ENCODE assay signal across 7 cellular contexts in the genomic region with DNA sequence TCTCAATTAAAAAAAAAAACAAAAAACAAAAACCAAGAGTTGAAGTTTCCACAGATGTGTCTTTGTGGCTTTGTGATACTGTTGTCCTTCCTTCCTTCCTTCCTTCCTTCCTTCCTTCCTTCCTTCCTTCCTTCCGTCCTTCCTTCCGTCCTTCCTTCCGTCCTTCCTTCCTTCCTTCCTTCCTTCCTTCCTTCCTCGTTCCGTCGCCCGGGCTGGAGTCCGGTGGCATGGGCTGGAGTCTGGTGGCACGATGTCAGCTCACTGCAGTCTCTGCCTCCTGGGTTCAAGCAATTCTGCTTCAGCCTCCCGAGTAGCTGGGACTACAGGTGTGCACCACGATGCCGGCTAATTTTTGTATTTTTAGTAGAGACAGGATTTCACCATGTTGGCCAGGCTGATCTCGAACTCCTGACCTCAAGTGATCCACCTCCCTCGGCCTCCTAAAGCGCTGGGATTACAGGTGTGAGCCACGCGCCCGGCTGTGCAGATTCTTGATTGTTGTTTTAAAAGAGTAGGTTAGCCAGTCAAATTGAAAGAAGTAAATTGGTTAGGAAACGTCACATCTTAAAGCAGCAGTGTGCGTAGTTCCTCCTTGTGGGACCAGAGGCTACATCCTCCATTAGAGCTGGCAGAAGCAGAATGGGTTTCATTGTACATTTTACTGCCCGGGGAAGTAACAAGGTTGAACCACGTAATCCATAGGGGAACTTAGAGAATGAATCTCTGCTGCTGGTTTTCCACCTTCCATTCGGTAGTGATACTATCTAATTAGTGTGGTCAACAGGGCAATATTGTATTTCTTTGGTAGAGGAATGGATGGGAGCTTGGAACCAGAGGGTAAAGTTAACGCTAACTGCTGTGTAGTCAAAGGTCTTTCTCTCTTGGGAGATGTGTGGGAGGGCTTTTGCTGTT. TPM values are rescaled to one million over a fixed set of nuclear protein-coding genes. Genes with fewer than 3 reads are reported as not detected.
DNase-seq lines count a peak whose midpoint lies in the region; ATAC-seq and TF ChIP-seq lines count a peak whose summit lies in the region.

No MANE protein-coding gene starts in this region.

- H3K27ac Mint-ChIP-seq in nephron progenitor cell, result peak overlapping the region; percentile 81

- H3K27ac ChIP-seq in HL-60 (replicated peaks) (peak overlapping the region; percentile 35; the same call in 1 of the 2 replicates), hepatocyte (no peak overlapping the region)

- H3K4me1 ChIP-seq in hepatocyte (ENCODE audit: insufficient read depth) (peaks cover 10% of the 10 kb centered on the region), BE2C (no peaks in the 10 kb centered on the region; the same call in 1 of the 2 replicates)

- no peaks in the 10 kb centered on the region for H3K36me3 ChIP-seq in hepatocyte (replicated peaks; ENCODE audit: insufficient read depth, low read depth)
- H3K36me3 ChIP-seq in BE2C, result peaks cover 33% of the 10 kb centered on the region

- H3K4me1 Mint-ChIP-seq in nephron progenitor cell, result peaks cover 60% of the 10 kb centered on the region

- DNase-seq in HL-60 (ENCODE audit: low read depth in 1 of 2, low spot score in 1 of 2), result peak in 1 of 2 experiments; percentile 56
- DNase-seq in nephron progenitor cell, result no peak
- no peak for DNase-seq in NCI-H1930 (lab: John Stamatoyannopoulos, UW)
- no peak for DNase-seq in hepatocyte (ENCODE audit: low spot score)
- DNase-seq in BE2C, result no peak

- H3K4me3 Mint-ChIP-seq in nephron progenitor cell, result no peak overlapping the region

- TF ChIP-seq CTCF in HL-60 (IDR thresholded peaks at IDR 0.05; ENCODE audit: insufficient read depth, low read length) (no peak), nephron progenitor cell (IDR thresholded peaks at IDR 0.05) (no peak), hepatocyte (IDR thresholded peaks at IDR 0.05; ENCODE audit: poor library complexity) (no peak), BE2C (IDR thresholded peaks at IDR 0.05; ENCODE audit: low read depth, low read length) (no peak)

- peaks cover 100% of the 10 kb centered on the region for H3K79me2 ChIP-seq in hepatocyte

- H3K9me2 ChIP-seq in hepatocyte (replicated peaks; ENCODE audit: insufficient read depth), result no peaks in the 10 kb centered on the region

- H3K27me3 ChIP-seq in HL-60 (ENCODE audit: insufficient read depth, poor library complexity, severe bottlenecking) (no peaks in the 10 kb centered on the region), hepatocyte (no peaks in the 10 kb centered on the region), BE2C (no peaks in the 10 kb centered on the region)

- peaks cover 8% of the 10 kb centered on the region for H3K9me3 Mint-ChIP-seq in nephron progenitor cell

- ATAC-seq in GM18867 (IDR thresholded peaks at IDR 0.05; ENCODE audit: unreplicated experiment) (peak; percentile 91), GM21528 (IDR thresholded peaks at IDR 0.05; ENCODE audit: low FRiP score, unreplicated experiment) (peak; percentile 76)

- H2AFZ ChIP-seq in hepatocyte, result no peak overlapping the region

- H4K20me1 ChIP-seq in hepatocyte (ENCODE audit: insufficient read depth, poor library complexity, severe bottlenecking), result peaks cover 99% of the 10 kb centered on the region

- 94% methylated on average over 21 of the region's 24 CpGs for WGBS in hepatocyte (ENCODE audit: low lambda C conversion rate, missing lambda C conversion rate)

- H3K4me2 ChIP-seq in hepatocyte, result no peak overlapping the region

- H3K9me3 ChIP-seq in hepatocyte (ENCODE audit: low read depth), result no peaks in the 10 kb centered on the region
- no peaks in the 10 kb centered on the region for H3K9me3 ChIP-seq in BE2C

- H3K36me3 Mint-ChIP-seq in nephron progenitor cell (ENCODE audit: low read depth), result peaks cover 48% of the 10 kb centered on the region

- H3K4me3 ChIP-seq in HL-60 (replicated peaks; ENCODE audit: insufficient read depth, low read length), result no peak overlapping the region
- no peak overlapping the region for H3K4me3 ChIP-seq in hepatocyte
- H3K4me3 ChIP-seq in BE2C (ENCODE audit: low read depth, low read length), result no peak overlapping the region

- H3K27me3 Mint-ChIP-seq in nephron progenitor cell (ENCODE audit: low read depth, poor library complexity), result no peaks in the 10 kb centered on the region

RNA-seq across cellular contexts. Expression of a gene that starts 20.6 kb away (rescaled TPM):
- total RNA-seq in hepatocyte, result 92.2 and 118 TPM in 2 replicates
- 106 and 110 TPM in 2 replicates for polyA plus RNA-seq in hepatocyte
- 178 TPM for polyA plus RNA-seq in BE2C (2012; ENCODE audit: insufficient read depth, insufficient read length, low read depth)
